In the genomic region with DNA sequence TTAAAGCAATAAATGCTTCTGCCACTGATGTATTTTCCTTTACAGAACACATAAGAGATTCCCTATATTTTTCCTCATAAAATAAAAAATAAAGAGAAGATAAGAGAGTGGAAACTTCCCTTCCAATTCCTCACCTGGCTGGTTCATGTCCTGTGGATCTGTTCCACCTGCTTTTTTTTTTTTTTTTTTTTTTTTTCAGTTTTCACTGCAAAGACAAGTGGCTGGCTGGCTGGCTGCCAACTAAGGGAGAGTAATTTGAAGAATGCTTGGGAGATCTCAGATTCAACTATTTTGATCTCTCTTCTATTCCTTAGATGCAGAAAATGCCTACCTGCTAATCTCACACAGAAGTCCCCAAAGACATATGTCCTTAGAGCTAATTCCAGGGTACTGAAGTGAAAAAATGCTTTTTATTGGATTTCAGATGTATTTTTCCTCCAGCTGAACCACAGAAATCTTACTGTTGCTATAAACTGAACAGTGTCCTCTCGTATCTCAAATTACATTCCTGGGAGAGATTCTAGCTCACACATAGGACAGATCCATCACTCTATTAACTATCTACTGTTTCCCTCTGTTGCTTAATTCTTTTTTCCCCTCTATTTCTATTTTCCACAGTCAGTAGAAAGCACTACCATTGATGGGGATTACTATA, we compare ENCODE assay signal across 15 cellular contexts.
A peak's percentile ranks its signal among the peaks of the same experiment; 100 is the strongest.
DNase-seq lines count a peak whose midpoint lies in the region; ATAC-seq, FAIRE-seq and TF ChIP-seq lines count a peak whose summit lies in the region.
"Had no signal": no experiment of that assay in that cellular context is flagged by ENCODE, and none has a peak within 500 bp of the region (broad histone marks: within the 10 kb centered on the region; RNA-seq: fewer than 3 reads in every experiment).

No MANE protein-coding gene starts in this region.

- no peaks in the 10 kb centered on the region for H3K36me3 Mint-ChIP-seq in T-helper 17 cell (ENCODE audit: low read depth)

- H3K27me3 ChIP-seq in BE2C (no peaks in the 10 kb centered on the region), fibroblast of lung (ENCODE audit: control insufficient read depth, insufficient read depth, low read length) (no peaks in the 10 kb centered on the region), vagina (no peaks in the 10 kb centered on the region)
- H3K27me3 ChIP-seq: BLaER1 had no signal

- FAIRE-seq in kidney (lab: Jason Lieb, UNC): no peak

- intact Hi-C loops in kidney (cut with DNase I): no loop called here
- intact Hi-C loops in vagina (cut with DNase I): no loop called here

- H3K4me3 ChIP-seq in BE2C (ENCODE audit: low read depth, low read length) (no peak overlapping the region), fibroblast of lung (replicated peaks in 1 of 4; ENCODE audit: control extremely low read depth in 1 of 4, insufficient read depth in 1 of 4, low read depth in 3 of 4, low read length in 4 of 4) (no peak overlapping the region), kidney (ENCODE audit: low read length in 2 of 2) (no peak overlapping the region), vagina (no peak overlapping the region)
- H3K4me3 ChIP-seq: BLaER1 had no signal

- ATAC-seq in T-helper 17 cell: no peak
- ATAC-seq: Panc1 had no signal

- no peaks in the 10 kb centered on the region for H3K4me1 Mint-ChIP-seq in T-helper 17 cell
- H3K4me1 Mint-ChIP-seq: IgD-negative memory B cell had no signal

- TF ChIP-seq CTCF in BE2C (IDR thresholded peaks at IDR 0.05; ENCODE audit: low read depth, low read length) (no peak), fibroblast of lung (conservative IDR thresholded peaks at IDR 0.05 in 1 of 2, IDR thresholded peaks at IDR 0.05 in 1 of 2; ENCODE audit: low read depth in 1 of 2, low read length in 2 of 2) (no peak), kidney (IDR thresholded peaks at IDR 0.05; ENCODE audit: borderline replicate concordance, extremely low read depth, insufficient read depth) (no peak), vagina (IDR thresholded peaks at IDR 0.05) (no peak)

- DNase-seq in BE2C (peak; percentile 62), LHCN-M2 (ENCODE audit: low read depth) (peak; percentile 49), NCI-H774 (lab: John Stamatoyannopoulos, UW) (peak; percentile 67), fibroblast of lung (ENCODE audit: low read depth in 2 of 2) (peak; percentile 20 to 45), kidney (no peak), T-helper 17 cell (no peak), vagina (ENCODE audit: extremely low spot score in 2 of 2) (no peak), AG08396 (ENCODE audit: low spot score) (no peak)
- DNase-seq: activated CD4-positive, CD25-positive, alpha-beta regulatory T cell; activated gamma-delta T cell treated with Interleukin-2 at 50 U/mL for 16 hours; hippocampal formation; stimulated activated naive CD4-positive, alpha-beta T cell had no signal

- H2AFZ ChIP-seq in fibroblast of lung (ENCODE audit: low read length): no peak overlapping the region

- no peak for TF ChIP-seq POLR2A in vagina (IDR thresholded peaks at IDR 0.05)

- H3K36me3 ChIP-seq in BE2C (no peaks in the 10 kb centered on the region; the same call in 1 of the 2 replicates), fibroblast of lung (ENCODE audit: control insufficient read depth, insufficient read depth, low read length) (no peaks in the 10 kb centered on the region), kidney (ENCODE audit: control insufficient read depth in 1 of 2, insufficient read depth in 2 of 2, low read length in 2 of 2) (no peaks in the 10 kb centered on the region), vagina (no peaks in the 10 kb centered on the region)
- H3K36me3 ChIP-seq: BLaER1 had no signal

- no peak overlapping the region for H3K9ac ChIP-seq in fibroblast of lung (ENCODE audit: insufficient read depth, low read length)
- H3K9ac ChIP-seq in kidney (ENCODE audit: low read length in 2 of 2): no peak overlapping the region
- H3K9ac ChIP-seq: BLaER1 had no signal

- no peaks in the 10 kb centered on the region for H3K9me3 ChIP-seq in BE2C
- no peaks in the 10 kb centered on the region for H3K9me3 ChIP-seq in fibroblast of lung (ENCODE audit: control insufficient read depth, insufficient read depth, low read depth, low read length)
- H3K9me3 ChIP-seq in kidney (ENCODE audit: control insufficient read depth in 1 of 2, low read length in 2 of 2): no peaks in the 10 kb centered on the region
- no peaks in the 10 kb centered on the region for H3K9me3 ChIP-seq in T-helper 17 cell (ENCODE audit: control insufficient read depth, low read length, poor library complexity, severe bottlenecking)
- no peaks in the 10 kb centered on the region for H3K9me3 ChIP-seq in vagina
- H3K9me3 ChIP-seq: BLaER1 had no signal

- H3K4me1 ChIP-seq in BE2C (peaks cover 55% of the 10 kb centered on the region), fibroblast of lung (ENCODE audit: control insufficient read depth, extremely low read depth, insufficient read depth, low read length) (no peaks in the 10 kb centered on the region), kidney (ENCODE audit: control insufficient read depth in 1 of 2, insufficient read depth in 1 of 2, low read depth in 1 of 2, low read length in 2 of 2) (no peaks in the 10 kb centered on the region), vagina (no peaks in the 10 kb centered on the region)
- H3K4me1 ChIP-seq: BLaER1 had no signal

- no peak overlapping the region for H3K4me2 ChIP-seq in fibroblast of lung (ENCODE audit: extremely low read depth, insufficient read depth, low read length)
- H3K4me2 ChIP-seq: BLaER1 had no signal

- H3K27ac ChIP-seq in fibroblast of lung (ENCODE audit: insufficient read depth, low read length) (no peak overlapping the region), kidney (ENCODE audit: low read depth in 2 of 2, low read length in 2 of 2) (no peak overlapping the region), vagina (no peak overlapping the region)
- H3K27ac ChIP-seq: BLaER1 had no signal

- no peak overlapping the region for H3K27ac Mint-ChIP-seq in T-helper 17 cell
- H3K27ac Mint-ChIP-seq: IgD-negative memory B cell had no signal

- no peak overlapping the region for H3K4me3 Mint-ChIP-seq in T-helper 17 cell
- H3K4me3 Mint-ChIP-seq: IgD-negative memory B cell had no signal

- H3K27me3 Mint-ChIP-seq in T-helper 17 cell: peaks cover 20% of the 10 kb centered on the region

- H4K20me1 ChIP-seq in fibroblast of lung (ENCODE audit: control insufficient read depth, extremely low read depth, insufficient read depth, low read length): no peaks in the 10 kb centered on the region
- H4K20me1 ChIP-seq: BLaER1 had no signal

- no peaks in the 10 kb centered on the region for H3K79me2 ChIP-seq in fibroblast of lung (ENCODE audit: control insufficient read depth, insufficient read depth, low read length)

Comparison
In these comparisons a context has a peak if more than half of its experiments do, and no peak if none do; other contexts are left out.
1. DNase-seq: peak in BE2C (single experiment), LHCN-M2 (single experiment), NCI-H774 (single experiment) and fibroblast of lung (2 of 2); none in kidney (single experiment), T-helper 17 cell (0 of 3), vagina (0 of 2) and AG08396 (single experiment).